8 cellular contexts compared by ENCODE assay signal in genomic region chr19:36772341-36773222, GRCh38.
A peak's percentile ranks its signal among the peaks of the same experiment; 100 is the strongest.
DNase-seq lines count a peak whose midpoint lies in the region; TF ChIP-seq lines count a peak whose summit lies in the region.

Gene ZNF850, minus strand, starts transcription at chr19:36772807. Its CDS starts 10,201 bp downstream, at chr19:36762606.

- no peaks in the 10 kb centered on the region for H3K36me3 ChIP-seq in neuron (ENCODE audit: insufficient read depth, low read length)

- DNase-seq in EH (ENCODE audit: low read depth) (peak; percentile 93), GOT3 (lab: John Stamatoyannopoulos, UW) (peak; percentile 70), LNCaP clone FGC (ENCODE audit: low read depth) (peak; percentile 91), SHP77 (lab: John Stamatoyannopoulos, UW) (peak; percentile 84 to 88), foreskin melanocyte (peak; percentile 92), stromal cell of bone marrow (ENCODE audit: low read depth) (peak; percentile 86)
- DNase-seq in activated gamma-delta T cell treated with anti-CD3 and anti-CD28 coated beads, Interleukin-2, amount 50 U/mL, for 16 hours (ENCODE audit: low read depth), result peak; percentile 92

- H3K4me1 ChIP-seq in neuron (ENCODE audit: insufficient read depth, low read length), result no peaks in the 10 kb centered on the region

- peaks cover 23% of the 10 kb centered on the region for H3K9me3 ChIP-seq in neuron (ENCODE audit: low read length)

- H3K4me3 ChIP-seq in LNCaP clone FGC (ENCODE audit: low read depth, low read length) (peak within 1 kb of the TSS; percentile 92), neuron (ENCODE audit: low read length) (peak within 1 kb of the TSS; percentile 79)

- TF ChIP-seq CTCF in LNCaP clone FGC (IDR thresholded peaks at IDR 0.05; ENCODE audit: control insufficient read depth, extremely low read depth, insufficient read depth), result no peak

- H2AFZ ChIP-seq in neuron (ENCODE audit: low read depth, low read length), result peak within 1 kb of the TSS; percentile 53

- no peaks in the 10 kb centered on the region for H3K27me3 ChIP-seq in neuron (ENCODE audit: insufficient read depth, low read length)

Comparison
In these comparisons a context has a peak if more than half of its experiments do, and no peak if none do; other contexts are left out.
1. Peak in every context shown above with its lines: DNase-seq and H3K4me3 ChIP-seq.